ENCODE assay signal across 15 cellular contexts in the genomic region with DNA sequence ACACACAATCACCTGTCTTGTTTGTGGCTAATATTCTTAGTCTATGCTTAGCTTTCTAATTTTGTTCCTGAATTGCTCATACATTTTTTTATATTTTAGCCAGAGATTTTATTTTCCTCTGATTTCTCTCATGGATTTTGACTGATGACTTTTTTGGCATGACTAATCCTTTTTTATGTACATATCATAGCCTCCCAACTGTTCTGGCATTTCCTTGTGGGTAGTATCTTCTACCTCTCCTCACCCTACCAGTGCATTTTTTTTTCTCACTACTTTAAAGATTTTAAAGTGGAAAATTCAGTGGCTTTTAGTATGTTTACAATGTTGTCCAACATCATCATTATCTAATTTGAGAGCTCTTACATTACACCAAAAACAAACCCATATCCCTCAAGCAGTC.
"Had no signal": no experiment of that assay in that cellular context is flagged by ENCODE, and none has a peak within 500 bp of the region (broad histone marks: within the 10 kb centered on the region; RNA-seq: fewer than 3 reads in every experiment).

No MANE protein-coding gene starts in this region.

- H3K27ac ChIP-seq: foreskin keratinocyte, hepatocyte, pancreas had no signal

- DNase-seq: endodermal cell; erythroblast; foreskin keratinocyte; head of caudate nucleus; kidney glomerular epithelial cell; mesendoderm; naive B cell; occipital lobe; pancreas; right cardiac atrium; stimulated activated CD4-positive, alpha-beta T cell treated with anti-CD3 and anti-CD28 coated beads, Interleukin-2, amount 100 ng/mL, for 48 hours; stimulated activated naive CD4-positive, alpha-beta T cell treated with Interleukin-2 at 50 U/mL for 16 hours; trophoblast cell had no signal

- H3K36me3 ChIP-seq: pancreas had no signal

- H3K4me3 ChIP-seq: hepatocyte, pancreas, smooth muscle cell had no signal

- H3K9me3 ChIP-seq: pancreas had no signal

- H3K4me1 ChIP-seq: foreskin keratinocyte, pancreas had no signal
